In the genomic region with DNA sequence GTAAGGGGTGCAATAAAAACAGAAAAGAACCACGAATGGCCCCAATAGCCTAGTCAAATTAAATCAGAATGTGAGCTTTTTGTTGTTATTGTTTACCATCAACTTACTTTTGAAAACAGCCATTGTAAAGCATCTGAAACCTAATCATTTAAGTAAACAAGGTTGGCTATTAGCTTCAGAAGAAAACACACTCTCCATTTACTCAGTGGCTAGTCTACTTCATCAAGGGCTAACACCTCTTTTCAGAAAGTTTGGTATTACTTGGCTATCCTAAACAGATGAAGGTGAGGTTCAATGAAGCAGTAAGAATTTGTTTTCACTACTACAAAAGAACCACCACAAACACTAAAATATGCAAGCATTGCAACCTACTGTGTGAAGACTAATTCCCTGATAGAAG, we compare ENCODE assay signal across 1 cellular context.
TF ChIP-seq lines count a peak whose summit lies in the region.

No MANE protein-coding gene starts in this region.

TF ChIP-seq in WTC11, 78 proteins besides CTCF, POLR2A, EP300 and RAD21 (continued from another document):
- TF ChIP-seq, protein P1, sequence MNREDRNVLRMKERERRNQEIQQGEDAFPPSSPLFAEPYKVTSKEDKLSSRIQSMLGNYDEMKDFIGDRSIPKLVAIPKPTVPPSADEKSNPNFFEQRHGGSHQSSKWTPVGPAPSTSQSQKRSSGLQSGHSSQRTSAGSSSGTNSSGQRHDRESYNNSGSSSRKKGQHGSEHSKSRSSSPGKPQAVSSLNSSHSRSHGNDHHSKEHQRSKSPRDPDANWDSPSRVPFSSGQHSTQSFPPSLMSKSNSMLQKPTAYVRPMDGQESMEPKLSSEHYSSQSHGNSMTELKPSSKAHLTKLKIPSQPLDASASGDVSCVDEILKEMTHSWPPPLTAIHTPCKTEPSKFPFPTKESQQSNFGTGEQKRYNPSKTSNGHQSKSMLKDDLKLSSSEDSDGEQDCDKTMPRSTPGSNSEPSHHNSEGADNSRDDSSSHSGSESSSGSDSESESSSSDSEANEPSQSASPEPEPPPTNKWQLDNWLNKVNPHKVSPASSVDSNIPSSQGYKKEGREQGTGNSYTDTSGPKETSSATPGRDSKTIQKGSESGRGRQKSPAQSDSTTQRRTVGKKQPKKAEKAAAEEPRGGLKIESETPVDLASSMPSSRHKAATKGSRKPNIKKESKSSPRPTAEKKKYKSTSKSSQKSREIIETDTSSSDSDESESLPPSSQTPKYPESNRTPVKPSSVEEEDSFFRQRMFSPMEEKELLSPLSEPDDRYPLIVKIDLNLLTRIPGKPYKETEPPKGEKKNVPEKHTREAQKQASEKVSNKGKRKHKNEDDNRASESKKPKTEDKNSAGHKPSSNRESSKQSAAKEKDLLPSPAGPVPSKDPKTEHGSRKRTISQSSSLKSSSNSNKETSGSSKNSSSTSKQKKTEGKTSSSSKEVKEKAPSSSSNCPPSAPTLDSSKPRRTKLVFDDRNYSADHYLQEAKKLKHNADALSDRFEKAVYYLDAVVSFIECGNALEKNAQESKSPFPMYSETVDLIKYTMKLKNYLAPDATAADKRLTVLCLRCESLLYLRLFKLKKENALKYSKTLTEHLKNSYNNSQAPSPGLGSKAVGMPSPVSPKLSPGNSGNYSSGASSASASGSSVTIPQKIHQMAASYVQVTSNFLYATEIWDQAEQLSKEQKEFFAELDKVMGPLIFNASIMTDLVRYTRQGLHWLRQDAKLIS (CRISPR knock-in tag; IDR thresholded peaks at IDR 0.05; ENCODE audit: borderline replicate concordance): no peak
- TF ChIP-seq, protein P2, sequence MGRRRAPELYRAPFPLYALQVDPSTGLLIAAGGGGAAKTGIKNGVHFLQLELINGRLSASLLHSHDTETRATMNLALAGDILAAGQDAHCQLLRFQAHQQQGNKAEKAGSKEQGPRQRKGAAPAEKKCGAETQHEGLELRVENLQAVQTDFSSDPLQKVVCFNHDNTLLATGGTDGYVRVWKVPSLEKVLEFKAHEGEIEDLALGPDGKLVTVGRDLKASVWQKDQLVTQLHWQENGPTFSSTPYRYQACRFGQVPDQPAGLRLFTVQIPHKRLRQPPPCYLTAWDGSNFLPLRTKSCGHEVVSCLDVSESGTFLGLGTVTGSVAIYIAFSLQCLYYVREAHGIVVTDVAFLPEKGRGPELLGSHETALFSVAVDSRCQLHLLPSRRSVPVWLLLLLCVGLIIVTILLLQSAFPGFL (CRISPR knock-in tag; IDR thresholded peaks at IDR 0.05; ENCODE audit: borderline replicate concordance): no peak
- TF ChIP-seq IRF2 (CRISPR knock-in tag; IDR thresholded peaks at IDR 0.05; ENCODE audit: borderline replicate concordance, low read depth): no peak
